Comparison of ENCODE assay signal across 8 cellular contexts in genomic region chr14:65958664-65959562, GRCh38.
DNase-seq lines count a peak whose midpoint lies in the region; ATAC-seq and TF ChIP-seq lines count a peak whose summit lies in the region.

No MANE protein-coding gene starts in this region.

- ATAC-seq in HG02798 (IDR thresholded peaks at IDR 0.05; ENCODE audit: poor library complexity, unreplicated experiment) (peak; percentile 35), GM18868 (IDR thresholded peaks at IDR 0.05; ENCODE audit: unreplicated experiment) (no peak)

- H3K9me3 Mint-ChIP-seq in activated CD4-positive, alpha-beta T cell treated with anti-CD3 and anti-CD28 coated beads, Interleukin-2, amount 10 ng/mL, durations not matched to agents 7 days and 5 days = no peaks in the 10 kb centered on the region
- no peaks in the 10 kb centered on the region for H3K9me3 Mint-ChIP-seq in MCF 10A (ENCODE audit: unreplicated experiment)

- H3K4me3 Mint-ChIP-seq in activated CD4-positive, alpha-beta T cell treated with anti-CD3 and anti-CD28 coated beads, Interleukin-2, amount 10 ng/mL, durations not matched to agents 7 days and 5 days = no peak overlapping the region
- no peak overlapping the region for H3K4me3 Mint-ChIP-seq in MCF 10A (ENCODE audit: unreplicated experiment)

- peaks cover 2% of the 10 kb centered on the region for H3K36me3 Mint-ChIP-seq in activated CD4-positive, alpha-beta T cell treated with anti-CD3 and anti-CD28 coated beads, Interleukin-2, amount 10 ng/mL, durations not matched to agents 7 days and 5 days (ENCODE audit: low read depth)
- H3K36me3 Mint-ChIP-seq in MCF 10A (ENCODE audit: insufficient read depth, unreplicated experiment) = no peaks in the 10 kb centered on the region

- no TSS peak for BruUV-seq in MCF 10A (replicated peaks; lab: Mats Ljungman, UMichigan)

- POLR2A ChIA-PET in activated CD4-positive, alpha-beta T cell treated with anti-CD3 and anti-CD28 coated beads, Interleukin-2, amount 10 ng/mL, durations not matched to agents 7 days and 5 days (lab: Charles Lee) = interaction anchor here (0.7 kb wide), 1 partner anchor 141 kb away, joined by 3 read pairs; no protein-coding TSS in a partner anchor
- POLR2A ChIA-PET in MCF 10A (lab: Yijun Ruan, JAX) = no interaction called here

- H3K27ac Mint-ChIP-seq in activated CD4-positive, alpha-beta T cell treated with anti-CD3 and anti-CD28 coated beads, Interleukin-2, amount 10 ng/mL, durations not matched to agents 7 days and 5 days = peak overlapping the region; percentile 62
- no peak overlapping the region for H3K27ac Mint-ChIP-seq in MCF 10A (ENCODE audit: low read depth, unreplicated experiment)

- peaks cover 40% of the 10 kb centered on the region for H3K4me1 Mint-ChIP-seq in activated CD4-positive, alpha-beta T cell treated with anti-CD3 and anti-CD28 coated beads, Interleukin-2, amount 10 ng/mL, durations not matched to agents 7 days and 5 days
- no peaks in the 10 kb centered on the region for H3K4me1 Mint-ChIP-seq in MCF 10A (ENCODE audit: insufficient read depth, unreplicated experiment)

- peak; percentile 11 for DNase-seq in activated CD4-positive, alpha-beta T cell treated with anti-CD3 and anti-CD28 coated beads, Interleukin-2, amount 10 ng/mL, durations not matched to agents 7 days and 5 days
- DNase-seq in activated CD4-positive, alpha-beta T cell treated with anti-CD3 and anti-CD28 coated beads, Interleukin-2, amount 50 U/mL, for 4 hours = no peak
- DNase-seq in NCI-H2227 (lab: John Stamatoyannopoulos, UW; ENCODE audit: unreplicated experiment) (peak; percentile 47), MCF 10A (ENCODE audit: unreplicated experiment) (peak; percentile 50), kidney tubule cell (ENCODE audit: low spot score) (peak; percentile 45)
- no peak for DNase-seq in activated CD8-positive, alpha-beta memory T cell treated with anti-CD3 and anti-CD28 coated beads for 24 hours

- H3K27me3 Mint-ChIP-seq in activated CD4-positive, alpha-beta T cell treated with anti-CD3 and anti-CD28 coated beads, Interleukin-2, amount 10 ng/mL, durations not matched to agents 7 days and 5 days = peaks cover 3% of the 10 kb centered on the region
- peaks cover 6% of the 10 kb centered on the region for H3K27me3 Mint-ChIP-seq in MCF 10A (ENCODE audit: insufficient read depth, unreplicated experiment)

- peak; percentile 44 for TF ChIP-seq CTCF in MCF 10A (IDR thresholded peaks at IDR 0.05; ENCODE audit: unreplicated experiment)

- CTCF ChIA-PET in activated CD4-positive, alpha-beta T cell treated with anti-CD3 and anti-CD28 coated beads, Interleukin-2, amount 10 ng/mL, durations not matched to agents 7 days and 5 days (lab: Charles Lee) = interaction anchor here (0.6 to 1.5 kb wide), 6 partner anchors 8 to 543 kb away, joined by 3 to 5 read pairs (median 3); no protein-coding TSS in a partner anchor
- CTCF ChIA-PET in MCF 10A (lab: Yijun Ruan, JAX) = interaction anchor here (0.5 to 4.5 kb wide), 39 partner anchors 9 to 1237 kb away, joined by 3 to 80 read pairs (median 3); partner anchors contain the start of gene FUT8

- intact Hi-C loops in MCF 10A (cut with micrococcal nuclease) = loop anchor here (1.0 to 5.0 kb wide), 3 partner anchors 137 to 795 kb away; no protein-coding TSS in a partner anchor

Comparison
In these comparisons a context has a peak if more than half of its experiments do, and no peak if none do; other contexts are left out.
1. DNase-seq: peak in activated CD4-positive, alpha-beta T cell treated with anti-CD3 and anti-CD28 coated beads, Interleukin-2, amount 10 ng/mL, durations not matched to agents 7 days and 5 days (single experiment), NCI-H2227 (single experiment), MCF 10A (single experiment) and kidney tubule cell (single experiment); none in activated CD4-positive, alpha-beta T cell treated with anti-CD3 and anti-CD28 coated beads, Interleukin-2, amount 50 U/mL, for 4 hours (0 of 2) and activated CD8-positive, alpha-beta memory T cell treated with anti-CD3 and anti-CD28 coated beads for 24 hours (single experiment).